In genomic region chr6:146770965-146771735, GRCh38 we compare ENCODE assay signal across 9 cellular contexts.
A peak's percentile ranks its signal among the peaks of the same experiment; 100 is the strongest.
DNase-seq lines count a peak whose midpoint lies in the region; ATAC-seq and TF ChIP-seq lines count a peak whose summit lies in the region.
"Had no signal": no experiment of that assay in that cellular context is flagged by ENCODE, and none has a peak within 500 bp of the region (broad histone marks: within the 10 kb centered on the region; RNA-seq: fewer than 3 reads in every experiment).

No MANE protein-coding gene starts in this region.

- no peak overlapping the region for H3K27ac ChIP-seq in trophoblast cell (ENCODE audit: low read depth, low read length)

- no peak overlapping the region for H3K23ac ChIP-seq in trophoblast cell (ENCODE audit: low read length)

- H2BK12ac ChIP-seq in trophoblast cell (ENCODE audit: low read length): no peak overlapping the region

- H3K36me3 Mint-ChIP-seq in activated CD4-positive, alpha-beta T cell treated with anti-CD3 and anti-CD28 coated beads, Interleukin-2, amount 10 ng/mL, durations not matched to agents 24 days and 14 days (ENCODE audit: low read depth): no peaks in the 10 kb centered on the region
- no peaks in the 10 kb centered on the region for H3K36me3 Mint-ChIP-seq in mesothelial cell of epicardium
- H3K36me3 Mint-ChIP-seq in stimulated activated memory B cell treated with anti-CD40 and anti-IgM and Interleukin-4, amounts not matched to agents 10 μg/mL and 1 μg/mL and 100 μg/mL, for 72 hours: no peaks in the 10 kb centered on the region

- H3K4me2 ChIP-seq in trophoblast cell (ENCODE audit: low read length): no peak overlapping the region

- no peaks in the 10 kb centered on the region for H3K36me3 ChIP-seq in trophoblast cell (ENCODE audit: control insufficient read depth in 1 of 2, insufficient read depth in 2 of 2, low read length in 2 of 2)
- H3K36me3 ChIP-seq: breast epithelium had no signal

- H3K79me2 ChIP-seq in trophoblast cell (ENCODE audit: control insufficient read depth, insufficient read depth, low read length, poor library complexity): no peaks in the 10 kb centered on the region

- ATAC-seq in HG03103 (IDR thresholded peaks at IDR 0.05; ENCODE audit: low read depth, unreplicated experiment): peak; percentile 51
- ATAC-seq in stimulated activated memory B cell treated with anti-CD40 and anti-IgM and Interleukin-4, amounts not matched to agents 10 μg/mL and 1 μg/mL and 100 μg/mL, for 72 hours: no peak

- no peaks in the 10 kb centered on the region for H3K9me3 ChIP-seq in trophoblast cell (ENCODE audit: insufficient read depth, low read depth, low read length)
- H3K9me3 ChIP-seq: breast epithelium had no signal

- DNase-seq in activated CD4-positive, alpha-beta T cell treated with anti-CD3 and anti-CD28 coated beads, Interleukin-2, amount 10 ng/mL, durations not matched to agents 24 days and 14 days: peak; percentile 84
- DNase-seq in head of caudate nucleus (peak in 25 of 42 donors; percentile 4 to 58 (median 21)), mesothelial cell of epicardium (ENCODE audit: low spot score in 2 of 2, unreplicated experiment in 2 of 2) (no peak), trophoblast cell (no peak), NAMALWA (ENCODE audit: low spot score) (no peak)
- DNase-seq in stimulated activated CD8-positive, alpha-beta memory T cell treated with anti-CD3 and anti-CD28 coated beads, Interleukin-2, amount 100 ng/mL, for 48 hours (ENCODE audit: low read depth in 2 of 2): peak; percentile 6 to 18

- no peak overlapping the region for H3K18ac ChIP-seq in trophoblast cell (ENCODE audit: low read length)

- H3K14ac ChIP-seq in trophoblast cell (ENCODE audit: low read length): no peak overlapping the region

- peaks cover 8% of the 10 kb centered on the region for H3K27me3 Mint-ChIP-seq in activated CD4-positive, alpha-beta T cell treated with anti-CD3 and anti-CD28 coated beads, Interleukin-2, amount 10 ng/mL, durations not matched to agents 24 days and 14 days
- H3K27me3 Mint-ChIP-seq in mesothelial cell of epicardium (ENCODE audit: low read depth): no peaks in the 10 kb centered on the region
- H3K27me3 Mint-ChIP-seq in stimulated activated memory B cell treated with anti-CD40 and anti-IgM and Interleukin-4, amounts not matched to agents 10 μg/mL and 1 μg/mL and 100 μg/mL, for 72 hours: peaks cover 29% of the 10 kb centered on the region

- no peak overlapping the region for H4K91ac ChIP-seq in trophoblast cell (ENCODE audit: low read depth, low read length)

- H3K79me1 ChIP-seq in trophoblast cell (ENCODE audit: low read length): no peaks in the 10 kb centered on the region

- no peaks in the 10 kb centered on the region for H3K4me1 ChIP-seq in trophoblast cell (ENCODE audit: control insufficient read depth in 1 of 2, insufficient read depth in 2 of 2, low read length in 2 of 2)
- H3K4me1 ChIP-seq: breast epithelium had no signal

- H3K4me1 Mint-ChIP-seq in activated CD4-positive, alpha-beta T cell treated with anti-CD3 and anti-CD28 coated beads, Interleukin-2, amount 10 ng/mL, durations not matched to agents 24 days and 14 days: peaks cover 16% of the 10 kb centered on the region
- no peaks in the 10 kb centered on the region for H3K4me1 Mint-ChIP-seq in mesothelial cell of epicardium
- H3K4me1 Mint-ChIP-seq in stimulated activated memory B cell treated with anti-CD40 and anti-IgM and Interleukin-4, amounts not matched to agents 10 μg/mL and 1 μg/mL and 100 μg/mL, for 72 hours: peaks cover 14% of the 10 kb centered on the region

- no peak overlapping the region for H2AK5ac ChIP-seq in trophoblast cell (ENCODE audit: low read length)

- no peak overlapping the region for H2AFZ ChIP-seq in trophoblast cell (ENCODE audit: insufficient read depth, low read length, poor library complexity)

- TF ChIP-seq CTCF in mesothelial cell of epicardium (IDR thresholded peaks at IDR 0.05; ENCODE audit: unreplicated experiment): no peak

- peak overlapping the region; percentile 75 for H3K4me3 Mint-ChIP-seq in activated CD4-positive, alpha-beta T cell treated with anti-CD3 and anti-CD28 coated beads, Interleukin-2, amount 10 ng/mL, durations not matched to agents 24 days and 14 days
- H3K4me3 Mint-ChIP-seq in mesothelial cell of epicardium: no peak overlapping the region
- no peak overlapping the region for H3K4me3 Mint-ChIP-seq in stimulated activated memory B cell treated with anti-CD40 and anti-IgM and Interleukin-4, amounts not matched to agents 10 μg/mL and 1 μg/mL and 100 μg/mL, for 72 hours

- H3K9me3 Mint-ChIP-seq in activated CD4-positive, alpha-beta T cell treated with anti-CD3 and anti-CD28 coated beads, Interleukin-2, amount 10 ng/mL, durations not matched to agents 24 days and 14 days: no peaks in the 10 kb centered on the region
- no peaks in the 10 kb centered on the region for H3K9me3 Mint-ChIP-seq in mesothelial cell of epicardium
- no peaks in the 10 kb centered on the region for H3K9me3 Mint-ChIP-seq in stimulated activated memory B cell treated with anti-CD40 and anti-IgM and Interleukin-4, amounts not matched to agents 10 μg/mL and 1 μg/mL and 100 μg/mL, for 72 hours

- H3K9ac ChIP-seq in trophoblast cell (ENCODE audit: low read length): no peak overlapping the region

- intact Hi-C loops in activated CD4-positive, alpha-beta T cell treated with anti-CD3 and anti-CD28 coated beads, Interleukin-2, amount 10 ng/mL, durations not matched to agents 24 days and 14 days (cut with micrococcal nuclease): no loop called here
- intact Hi-C loops in head of caudate nucleus (cut with DNase I): no loop called here

- WGBS in trophoblast cell (ENCODE audit: extremely low coverage, insufficient coverage, insufficient read length): no CpG with 5 or more reads among the region's 14 CpGs

- H4K8ac ChIP-seq in trophoblast cell (ENCODE audit: low read depth, low read length): no peak overlapping the region

- H4K12ac ChIP-seq in trophoblast cell (ENCODE audit: low read depth, low read length): no peak overlapping the region

- H3K27me3 ChIP-seq in trophoblast cell (ENCODE audit: insufficient read depth, low read length): no peaks in the 10 kb centered on the region
- H3K27me3 ChIP-seq: breast epithelium had no signal

- H2BK5ac ChIP-seq in trophoblast cell (ENCODE audit: low read depth, low read length, poor library complexity): no peak overlapping the region

- H2BK120ac ChIP-seq in trophoblast cell (ENCODE audit: insufficient read depth, low read length, poor library complexity): no peak overlapping the region

- H3K4me3 ChIP-seq in trophoblast cell (ENCODE audit: low read depth, low read length): no peak overlapping the region

- H3K4ac ChIP-seq in trophoblast cell (ENCODE audit: low read depth, low read length): no peak overlapping the region

- peak overlapping the region; percentile 14 for H3K27ac Mint-ChIP-seq in activated CD4-positive, alpha-beta T cell treated with anti-CD3 and anti-CD28 coated beads, Interleukin-2, amount 10 ng/mL, durations not matched to agents 24 days and 14 days
- H3K27ac Mint-ChIP-seq in mesothelial cell of epicardium: no peak overlapping the region
- no peak overlapping the region for H3K27ac Mint-ChIP-seq in stimulated activated memory B cell treated with anti-CD40 and anti-IgM and Interleukin-4, amounts not matched to agents 10 μg/mL and 1 μg/mL and 100 μg/mL, for 72 hours

Comparison
In these comparisons a context has a peak if more than half of its experiments do, and no peak if none do; other contexts are left out.
1. DNase-seq: peak in activated CD4-positive, alpha-beta T cell treated with anti-CD3 and anti-CD28 coated beads, Interleukin-2, amount 10 ng/mL, durations not matched to agents 24 days and 14 days (single experiment), head of caudate nucleus (25 of 42) and stimulated activated CD8-positive, alpha-beta memory T cell treated with anti-CD3 and anti-CD28 coated beads, Interleukin-2, amount 100 ng/mL, for 48 hours (2 of 2); none in mesothelial cell of epicardium (0 of 2), trophoblast cell (0 of 2) and NAMALWA (single experiment).